In genomic region chr1:230072296-230072695, GRCh38 we compare ENCODE assay signal across 1 cellular context.
TF ChIP-seq lines count a peak whose summit lies in the region.

No MANE protein-coding gene starts in this region.

TF ChIP-seq in A549, 52 proteins besides CTCF, POLR2A, EP300 and RAD21:
- TF ChIP-seq, protein P1, sequence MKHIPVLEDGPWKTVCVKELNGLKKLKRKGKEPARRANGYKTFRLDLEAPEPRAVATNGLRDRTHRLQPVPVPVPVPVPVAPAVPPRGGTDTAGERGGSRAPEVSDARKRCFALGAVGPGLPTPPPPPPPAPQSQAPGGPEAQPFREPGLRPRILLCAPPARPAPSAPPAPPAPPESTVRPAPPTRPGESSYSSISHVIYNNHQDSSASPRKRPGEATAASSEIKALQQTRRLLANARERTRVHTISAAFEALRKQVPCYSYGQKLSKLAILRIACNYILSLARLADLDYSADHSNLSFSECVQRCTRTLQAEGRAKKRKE (CRISPR knock-in tag; IDR thresholded peaks at IDR 0.05; ENCODE audit: low read depth), result no peak
- TF ChIP-seq MAFK (IDR thresholded peaks at IDR 0.05; ENCODE audit: partially characterized antibody), result no peak
- TF ChIP-seq, protein P2, sequence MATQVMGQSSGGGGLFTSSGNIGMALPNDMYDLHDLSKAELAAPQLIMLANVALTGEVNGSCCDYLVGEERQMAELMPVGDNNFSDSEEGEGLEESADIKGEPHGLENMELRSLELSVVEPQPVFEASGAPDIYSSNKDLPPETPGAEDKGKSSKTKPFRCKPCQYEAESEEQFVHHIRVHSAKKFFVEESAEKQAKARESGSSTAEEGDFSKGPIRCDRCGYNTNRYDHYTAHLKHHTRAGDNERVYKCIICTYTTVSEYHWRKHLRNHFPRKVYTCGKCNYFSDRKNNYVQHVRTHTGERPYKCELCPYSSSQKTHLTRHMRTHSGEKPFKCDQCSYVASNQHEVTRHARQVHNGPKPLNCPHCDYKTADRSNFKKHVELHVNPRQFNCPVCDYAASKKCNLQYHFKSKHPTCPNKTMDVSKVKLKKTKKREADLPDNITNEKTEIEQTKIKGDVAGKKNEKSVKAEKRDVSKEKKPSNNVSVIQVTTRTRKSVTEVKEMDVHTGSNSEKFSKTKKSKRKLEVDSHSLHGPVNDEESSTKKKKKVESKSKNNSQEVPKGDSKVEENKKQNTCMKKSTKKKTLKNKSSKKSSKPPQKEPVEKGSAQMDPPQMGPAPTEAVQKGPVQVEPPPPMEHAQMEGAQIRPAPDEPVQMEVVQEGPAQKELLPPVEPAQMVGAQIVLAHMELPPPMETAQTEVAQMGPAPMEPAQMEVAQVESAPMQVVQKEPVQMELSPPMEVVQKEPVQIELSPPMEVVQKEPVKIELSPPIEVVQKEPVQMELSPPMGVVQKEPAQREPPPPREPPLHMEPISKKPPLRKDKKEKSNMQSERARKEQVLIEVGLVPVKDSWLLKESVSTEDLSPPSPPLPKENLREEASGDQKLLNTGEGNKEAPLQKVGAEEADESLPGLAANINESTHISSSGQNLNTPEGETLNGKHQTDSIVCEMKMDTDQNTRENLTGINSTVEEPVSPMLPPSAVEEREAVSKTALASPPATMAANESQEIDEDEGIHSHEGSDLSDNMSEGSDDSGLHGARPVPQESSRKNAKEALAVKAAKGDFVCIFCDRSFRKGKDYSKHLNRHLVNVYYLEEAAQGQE (IDR thresholded peaks at IDR 0.05), result no peak
- no peak for TF ChIP-seq SREBF2 (IDR thresholded peaks at IDR 0.05)
- TF ChIP-seq GATA3 (IDR thresholded peaks at IDR 0.05; ENCODE audit: borderline replicate concordance), result no peak
- TF ChIP-seq ESRRA (IDR thresholded peaks at IDR 0.05; ENCODE audit: borderline replicate concordance, low read length), result no peak
- no peak for TF ChIP-seq ELK1 (IDR thresholded peaks at IDR 0.05; ENCODE audit: low read depth, low read length)
- TF ChIP-seq RARB (CRISPR knock-in tag; IDR thresholded peaks at IDR 0.05), result no peak
- no peak for TF ChIP-seq BHLHE40 (IDR thresholded peaks at IDR 0.05; ENCODE audit: low read depth, low read length)
- TF ChIP-seq HES2 (IDR thresholded peaks at IDR 0.05), result no peak
- TF ChIP-seq CBX2 (IDR thresholded peaks at IDR 0.05; ENCODE audit: borderline replicate concordance, low read depth), result no peak
